ENCODE assay signal across 7 cellular contexts in the genomic region with DNA sequence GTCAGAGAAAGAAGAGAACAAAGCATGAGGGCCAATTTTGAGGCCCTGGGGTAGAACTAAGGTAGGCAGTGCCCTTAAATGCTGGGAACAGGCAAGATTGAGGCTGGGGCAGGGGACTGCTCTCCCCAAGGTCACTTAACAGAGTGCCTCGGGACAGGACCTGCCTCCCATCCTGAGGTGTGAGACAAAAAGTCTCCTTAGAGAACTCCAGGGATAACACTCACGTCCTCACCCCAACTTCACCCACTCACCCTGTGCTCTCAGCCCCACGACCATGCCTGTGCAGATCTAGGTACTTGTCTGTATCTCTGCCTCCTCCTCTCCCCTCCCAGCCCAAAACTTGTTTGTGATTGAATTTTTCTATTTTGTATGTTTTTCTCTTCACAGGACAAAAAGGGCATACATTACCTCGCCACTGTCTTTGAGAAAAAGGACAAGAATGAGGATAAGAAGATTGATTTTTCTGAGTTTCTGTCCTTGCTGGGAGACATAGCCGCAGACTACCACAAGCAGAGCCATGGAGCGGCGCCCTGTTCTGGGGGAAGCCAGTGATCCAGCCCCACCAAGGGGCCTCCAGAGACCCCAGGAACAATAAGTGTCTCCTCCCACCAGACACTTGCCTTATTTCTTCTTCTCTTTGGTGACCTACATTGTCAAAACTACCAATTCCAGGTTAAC. TPM values are rescaled to one million over a fixed set of nuclear protein-coding genes. Genes with fewer than 3 reads are reported as not detected.
"Had no signal": no experiment of that assay in that cellular context is flagged by ENCODE, and none has a peak within 500 bp of the region (broad histone marks: within the 10 kb centered on the region; RNA-seq: fewer than 3 reads in every experiment).

No MANE protein-coding gene starts in this region.

RNA-seq across cellular contexts. Expression of a gene that starts 2.6 kb away (rescaled TPM):
- total RNA-seq: K562, M059J, PC-3, Peyer's patch, Right ventricle myocardium superior, SJSA1 had no signal
- polyA plus RNA-seq: K562, SK-N-SH had no signal

RNA-seq across cellular contexts. Expression of a gene that starts 28.0 kb away (rescaled TPM):
- total RNA-seq: SJSA1 had no signal
- polyA plus RNA-seq: SK-N-SH had no signal

RNA-seq across cellular contexts. Expression of a gene that starts 41.6 kb away (rescaled TPM):
- total RNA-seq: K562, M059J, PC-3, Peyer's patch, Right ventricle myocardium superior, SJSA1 had no signal
- polyA plus RNA-seq: K562, SK-N-SH had no signal

RNA-seq across cellular contexts. Expression of a gene that starts 43.5 kb away (rescaled TPM):
- total RNA-seq: K562, M059J, PC-3, Peyer's patch, SJSA1 had no signal
- polyA plus RNA-seq: K562, SK-N-SH had no signal
